9 cellular contexts compared by ENCODE assay signal in the genomic region with DNA sequence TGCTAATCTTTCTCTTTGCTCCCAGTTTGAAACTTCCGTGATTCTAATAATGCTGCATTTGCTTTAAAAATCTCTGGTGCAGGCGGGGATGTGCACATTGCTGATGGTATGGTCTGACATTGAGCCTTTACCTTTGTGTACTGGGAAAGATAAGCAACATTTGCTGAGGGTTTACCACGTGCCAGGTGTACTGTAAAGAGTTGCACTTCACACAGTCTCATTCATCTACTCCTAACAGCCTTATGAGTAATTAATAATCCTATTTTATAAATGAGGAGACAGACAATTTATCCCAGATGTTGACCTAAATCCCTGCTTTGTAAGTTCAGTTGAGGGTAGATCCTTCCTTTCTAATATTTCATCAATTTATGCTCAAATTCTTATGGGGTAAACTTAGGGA. TPM values are rescaled to one million over a fixed set of nuclear protein-coding genes. Genes with fewer than 3 reads are reported as not detected.
A peak's percentile ranks its signal among the peaks of the same experiment; 100 is the strongest.
DNase-seq lines count a peak whose midpoint lies in the region; ATAC-seq, FAIRE-seq and TF ChIP-seq lines count a peak whose summit lies in the region.
"Had no signal": no experiment of that assay in that cellular context is flagged by ENCODE, and none has a peak within 500 bp of the region (broad histone marks: within the 10 kb centered on the region; RNA-seq: fewer than 3 reads in every experiment).

No MANE protein-coding gene starts in this region.

- in situ Hi-C loops in HepG2 (cut with HindIII; ENCODE audit: extremely low pct_ligation_motif_present, low pct_unique_long_range_greater_than_20kb): no loop called here

- TF ChIP-seq CTCF in HepG2 (CRISPR knock-in tag; IDR thresholded peaks at IDR 0.05) (no peak), right lobe of liver (IDR thresholded peaks at IDR 0.05) (no peak), upper lobe of left lung (IDR thresholded peaks at IDR 0.05) (no peak)

- no peak overlapping the region for H2AFZ ChIP-seq in HepG2 (ENCODE audit: low read length)

- no peaks in the 10 kb centered on the region for H3K79me2 ChIP-seq in HepG2 (ENCODE audit: insufficient read depth, low read length)

- BruUV-seq in HepG2 (replicated peaks; lab: Mats Ljungman, UMichigan): no TSS peak

- H3K4me3 ChIP-seq in HepG2 (replicated peaks in 1 of 3; ENCODE audit: insufficient read depth in 1 of 3, low read depth in 2 of 3, low read length in 3 of 3): no peak overlapping the region
- H3K4me3 ChIP-seq in right lobe of liver: peak overlapping the region in 1 of 3 donors; percentile 31
- H3K4me3 ChIP-seq in upper lobe of left lung: peak overlapping the region in 3 of 4 donors; percentile 36 to 60 (median 55)

- intact Hi-C loops in HepG2 (cut with micrococcal nuclease; ENCODE audit: unreplicated experiment) (no loop called here), right lobe of liver (cut with DNase I) (no loop called here)

- H3K27ac ChIP-seq in HepG2 (ENCODE audit: extremely low read length, insufficient read depth, low read length) (no peak overlapping the region), right lobe of liver (no peak overlapping the region), upper lobe of left lung (peak overlapping the region in 1 of 4 donors; percentile 56)

- peak overlapping the region; percentile 78 for H3K4me3 Mint-ChIP-seq in memory B cell

- no peak for TF ChIP-seq POLR2A in HepG2 (IDR thresholded peaks at IDR 0.05; ENCODE audit: insufficient read depth in 1 of 2, low read depth in 2 of 2, low read length in 2 of 2)
- no peak for TF ChIP-seq POLR2A in right lobe of liver (IDR thresholded peaks at IDR 0.05)
- TF ChIP-seq POLR2A in upper lobe of left lung (IDR thresholded peaks at IDR 0.05): no peak

- H3K4me1 Mint-ChIP-seq in memory B cell: peaks cover 14% of the 10 kb centered on the region

- no peaks in the 10 kb centered on the region for H3K36me3 Mint-ChIP-seq in memory B cell

- no peaks in the 10 kb centered on the region for H3K9me3 Mint-ChIP-seq in memory B cell

- no peaks in the 10 kb centered on the region for H3K36me3 ChIP-seq in HepG2 (replicated peaks in 1 of 2; ENCODE audit: control insufficient read depth in 1 of 2, insufficient read depth in 2 of 2, low read length in 2 of 2)
- H3K36me3 ChIP-seq in right lobe of liver: no peaks in the 10 kb centered on the region
- no peaks in the 10 kb centered on the region for H3K36me3 ChIP-seq in upper lobe of left lung

- 20% methylated on average over 3 of the region's 3 CpGs for WGBS in HepG2 (ENCODE audit: low lambda C conversion rate)
- 9% methylated on average over 3 of the region's 3 CpGs for WGBS in right lobe of liver (ENCODE audit: insufficient coverage, low coverage, low lambda C conversion rate, missing lambda C conversion rate)
- WGBS in upper lobe of left lung, 2 donors: 5 to 8% methylated on average over 3 of the region's 3 CpGs

- H3K4me1 ChIP-seq in HepG2 (ENCODE audit: insufficient read depth, low read length) (no peaks in the 10 kb centered on the region), right lobe of liver (peaks cover 0 to 13% (median 2%) of the 10 kb centered on the region in 4 donors), upper lobe of left lung (peaks cover 6 to 19% (median 16%) of the 10 kb centered on the region in 4 donors)

- no peaks in the 10 kb centered on the region for H4K20me1 ChIP-seq in HepG2 (ENCODE audit: insufficient read depth, low read length)

- no peak for TF ChIP-seq EP300 in HepG2 (IDR thresholded peaks at IDR 0.05; ENCODE audit: low read depth in 2 of 2, low read length in 2 of 2)
- TF ChIP-seq EP300 in HepG2 (CRISPR knock-in tag; IDR thresholded peaks at IDR 0.05; ENCODE audit: borderline replicate concordance): no peak
- TF ChIP-seq EP300 in upper lobe of left lung (IDR thresholded peaks at IDR 0.05): no peak

- CTCF ChIA-PET in HepG2 (lab: Yijun Ruan, JAX; ENCODE audit: low intra/inter-chr PET ratio, low total read pairs): no interaction called here

- H3K4me2 ChIP-seq in HepG2 (ENCODE audit: low read depth, low read length): peak overlapping the region; percentile 45

- H3K27me3 Mint-ChIP-seq in memory B cell: peaks cover 27% of the 10 kb centered on the region

- no peak overlapping the region for H3K27ac Mint-ChIP-seq in memory B cell

- no peak for FAIRE-seq in HepG2 (lab: Jason Lieb, UNC)

- H3K9me3 ChIP-seq in HepG2 (ENCODE audit: low read length) (no peaks in the 10 kb centered on the region), right lobe of liver (no peaks in the 10 kb centered on the region), upper lobe of left lung (no peaks in the 10 kb centered on the region)

- no peak for TF ChIP-seq RAD21 in HepG2 (CRISPR knock-in tag; IDR thresholded peaks at IDR 0.05)

- DNase-seq in HepG2 (ENCODE audit: low spot score) (no peak), right lobe of liver (no peak), astrocyte of the hippocampus (ENCODE audit: low read depth, low spot score) (peak; percentile 3), memory B cell (ENCODE audit: low spot score in 2 of 2) (no peak), upper lobe of left lung (no peak), D341Med (ENCODE audit: low spot score) (no peak), A172 (ENCODE audit: low spot score) (no peak)
- DNase-seq: activated CD8-positive, alpha-beta memory T cell treated with anti-CD3 and anti-CD28 coated beads, Interleukin-2, amount 50 U/mL, for 4 hours had no signal

- POLR2A ChIA-PET in HepG2 (lab: Yijun Ruan, JAX): no interaction called here

- H3K27me3 ChIP-seq in HepG2 (ENCODE audit: control insufficient read depth in 1 of 2, insufficient read depth in 2 of 2, low read length in 2 of 2) (peaks cover 2 to 28% of the 10 kb centered on the region in 2 experiments; a peak in 3 of 5 replicates), right lobe of liver (peaks cover 0 to 21% of the 10 kb centered on the region in 2 donors), upper lobe of left lung (peaks cover 0 to 11% (median 4%) of the 10 kb centered on the region in 4 donors)

- no peak for ATAC-seq in HepG2
- no peak for ATAC-seq in right lobe of liver
- ATAC-seq in memory B cell (ENCODE audit: low read depth): no peak
- no peak for ATAC-seq in upper lobe of left lung (ENCODE audit: low FRiP score in 2 of 2)
- ATAC-seq in HG03521 (IDR thresholded peaks at IDR 0.05; ENCODE audit: unreplicated experiment): no peak

- H3K9ac ChIP-seq in HepG2 (ENCODE audit: insufficient read depth, low read depth, low read length): no peak overlapping the region

RNA-seq across cellular contexts. Expression of gene ADGRV1, which starts 0.7 kb away (rescaled TPM):
- 0.84 and 1.7 TPM in 2 replicates for total RNA-seq in HepG2 (2016; rRNA removed; fragmentation: Illumina TruSeq; extraction: Trizol)
- 0.35 and 0.40 TPM in 2 replicates for total RNA-seq in HepG2 (2016; cell fraction: cytosol; rRNA removed; fragmentation: Illumina TruSeq; extraction: Trizol; ENCODE audit: low read depth)
- total RNA-seq in HepG2 (2016; cell fraction: insoluble cytoplasmic fraction; rRNA removed; fragmentation: Illumina TruSeq; extraction: Trizol): 1.4 and 1.5 TPM in 2 replicates
- total RNA-seq in HepG2 (2016; cell fraction: membrane; rRNA removed; fragmentation: Illumina TruSeq; extraction: Trizol): 0.37 and 0.83 TPM in 2 replicates
- total RNA-seq in HepG2 (2016; cell fraction: nucleus; rRNA removed; fragmentation: Illumina TruSeq; extraction: Trizol): 1.3 and 2.5 TPM in 2 replicates
- 3.9 and 5.9 TPM in 2 replicates for polyA plus RNA-seq in HepG2 (2011; rRNA removed)
- 2.1 and 6.3 TPM in 2 replicates for polyA plus RNA-seq in HepG2 (2011; cell fraction: cytosol; rRNA removed)
- 0.53 and 2.0 TPM in 2 replicates for polyA plus RNA-seq in HepG2 (2011; cell fraction: nucleus; rRNA removed)
- 5.9 and 7.6 TPM in 2 replicates for polyA plus RNA-seq in HepG2 (2012)
- polyA plus RNA-seq in HepG2 (2016; cell fraction: cytosol; fragmentation: Illumina TruSeq; extraction: Trizol; ENCODE audit: low read depth): 0.26 and 0.35 TPM in 2 replicates
- polyA plus RNA-seq in HepG2 (2016; cell fraction: insoluble cytoplasmic fraction; fragmentation: Illumina TruSeq; extraction: Trizol; ENCODE audit: low read depth): 1.1 and 1.4 TPM in 2 replicates
- 0.38 and 0.39 TPM in 2 replicates for polyA plus RNA-seq in HepG2 (2016; cell fraction: membrane; fragmentation: Illumina TruSeq; extraction: Trizol; ENCODE audit: low read depth)
- polyA plus RNA-seq in HepG2 (2016; cell fraction: nucleus; fragmentation: Illumina TruSeq; extraction: Trizol; ENCODE audit: insufficient read depth, low read depth): 0.36 and 1.2 TPM in 2 replicates
- 1.9 and 2.7 TPM in 2 replicates for polyA minus RNA-seq in HepG2 (2011; rRNA and poly(A)+ RNA removed; ENCODE audit: low replicate concordance)
- 0.97 and 2.5 TPM in 2 replicates for polyA minus RNA-seq in HepG2 (2011; cell fraction: cytosol; rRNA and poly(A)+ RNA removed)
- polyA minus RNA-seq in HepG2 (2011; cell fraction: nucleus; rRNA and poly(A)+ RNA removed): 1.2 and 2.7 TPM in 2 replicates
- total RNA-seq in right lobe of liver: 10 to 100 TPM in 2 of 6 experiments, 1 to 10 TPM in 4; 4.5 to 15.9 (median 7.4) TPM
- 100 to 1,000 TPM in 2 of 6 donors, 10 to 100 TPM in 4; 22.3 to 129 (median 60.4) TPM for total RNA-seq in upper lobe of left lung
- not detected in 2 replicates for total RNA-seq in A172 (2014; rRNA removed; shearing (Covaris generic))

RNA-seq across cellular contexts. Expression of gene LYSMD3, which starts 28.5 kb away (rescaled TPM):
- total RNA-seq in HepG2 (2016; rRNA removed; fragmentation: Illumina TruSeq; extraction: Trizol): 13.8 and 22.2 TPM in 2 replicates
- total RNA-seq in HepG2 (2016; cell fraction: cytosol; rRNA removed; fragmentation: Illumina TruSeq; extraction: Trizol; ENCODE audit: low read depth): 1.2 and 1.6 TPM in 2 replicates
- 14.2 and 20.5 TPM in 2 replicates for total RNA-seq in HepG2 (2016; cell fraction: insoluble cytoplasmic fraction; rRNA removed; fragmentation: Illumina TruSeq; extraction: Trizol)
- total RNA-seq in HepG2 (2016; cell fraction: membrane; rRNA removed; fragmentation: Illumina TruSeq; extraction: Trizol): 6.5 and 8.4 TPM in 2 replicates
- total RNA-seq in HepG2 (2016; cell fraction: nucleus; rRNA removed; fragmentation: Illumina TruSeq; extraction: Trizol): 12.9 and 13.6 TPM in 2 replicates
- 6.3 and 9.1 TPM in 2 replicates for polyA plus RNA-seq in HepG2 (2011; rRNA removed)
- 3.3 and 5.8 TPM in 2 replicates for polyA plus RNA-seq in HepG2 (2011; cell fraction: cytosol; rRNA removed)
- polyA plus RNA-seq in HepG2 (2011; cell fraction: nucleus; rRNA removed): 2.4 and 3.9 TPM in 2 replicates
- polyA plus RNA-seq in HepG2 (2012): 10.3 and 10.4 TPM in 2 replicates
- 0.70 and 0.91 TPM in 2 replicates for polyA plus RNA-seq in HepG2 (2016; cell fraction: cytosol; fragmentation: Illumina TruSeq; extraction: Trizol; ENCODE audit: low read depth)
- 17.8 and 21.3 TPM in 2 replicates for polyA plus RNA-seq in HepG2 (2016; cell fraction: insoluble cytoplasmic fraction; fragmentation: Illumina TruSeq; extraction: Trizol; ENCODE audit: low read depth)
- 3.1 and 4.0 TPM in 2 replicates for polyA plus RNA-seq in HepG2 (2016; cell fraction: membrane; fragmentation: Illumina TruSeq; extraction: Trizol; ENCODE audit: low read depth)
- polyA plus RNA-seq in HepG2 (2016; cell fraction: nucleus; fragmentation: Illumina TruSeq; extraction: Trizol; ENCODE audit: insufficient read depth, low read depth): 14.8 and 16.7 TPM in 2 replicates
- 3.2 and 6.4 TPM in 2 replicates for polyA minus RNA-seq in HepG2 (2011; rRNA and poly(A)+ RNA removed; ENCODE audit: low replicate concordance)
- 11.1 and 12.9 TPM in 2 replicates for polyA minus RNA-seq in HepG2 (2011; cell fraction: cytosol; rRNA and poly(A)+ RNA removed)
- 15.7 and 16.6 TPM in 2 replicates for polyA minus RNA-seq in HepG2 (2011; cell fraction: nucleus; rRNA and poly(A)+ RNA removed)
- total RNA-seq in right lobe of liver: 10 to 100 TPM; 11.4 to 16.6 (median 13.3) TPM
- 10 to 100 TPM in 4 of 6 donors, 1 to 10 TPM in 2; 4.2 to 37.5 (median 18.9) TPM for total RNA-seq in upper lobe of left lung
- 14.7 and 17.7 TPM in 2 replicates for total RNA-seq in A172 (2014; rRNA removed; shearing (Covaris generic))

Comparison
In these comparisons a context has a peak if more than half of its experiments do, and no peak if none do; other contexts are left out.
1. H3K4me3 ChIP-seq: peak in upper lobe of left lung (3 of 4); none in HepG2 (0 of 3).